Comparison of ENCODE assay signal across 1 cellular context in genomic region chr1:226956942-226957713, GRCh38.
TF ChIP-seq lines count a peak whose summit lies in the region.

No MANE protein-coding gene starts in this region.

TF ChIP-seq in HepG2, 621 proteins besides CTCF, POLR2A, EP300 and RAD21 (continued from another document):
- TF ChIP-seq DZIP1 (CRISPR knock-in tag; IDR thresholded peaks at IDR 0.05): no peak
